10 cellular contexts compared by ENCODE assay signal in the genomic region with DNA sequence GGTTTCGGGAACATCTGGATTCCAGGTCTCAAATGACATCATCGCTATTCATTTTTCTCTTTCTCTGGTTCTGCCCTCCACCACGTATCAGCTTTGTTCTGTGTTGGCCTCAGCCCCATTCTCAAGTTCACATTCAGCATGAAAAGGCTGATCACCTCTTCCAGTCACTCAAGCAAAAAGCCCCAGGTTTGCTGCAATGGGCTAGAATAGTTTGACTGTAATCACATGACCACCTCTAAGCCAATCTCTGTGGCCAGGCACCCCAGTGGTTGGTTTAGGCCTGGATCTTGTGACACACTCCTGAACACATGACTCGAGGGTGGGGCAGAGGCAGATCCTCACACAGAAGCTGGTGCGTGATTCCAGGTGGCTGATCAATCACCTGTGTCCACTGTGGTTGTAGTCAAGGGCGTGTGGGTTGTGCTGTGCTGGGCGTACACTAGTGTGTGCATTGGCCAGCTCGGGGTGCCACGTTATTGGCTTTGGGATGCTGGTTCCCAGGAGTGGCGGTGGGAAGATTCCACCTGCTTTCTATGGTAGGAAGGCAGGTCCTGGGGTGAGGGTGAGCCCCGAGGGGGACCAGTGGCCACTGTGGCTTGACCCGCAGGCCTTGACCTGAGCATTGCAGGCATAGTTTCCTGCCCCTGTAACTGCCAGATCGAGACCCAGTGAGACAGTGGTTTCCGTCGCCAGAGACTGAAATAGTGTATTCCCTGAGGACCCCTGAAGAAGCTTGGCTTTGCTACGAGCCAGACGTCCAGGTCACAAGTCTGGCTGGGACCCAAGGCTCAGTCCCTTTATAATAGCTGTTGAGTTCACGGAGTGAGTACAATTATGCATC. TPM values are rescaled to one million over a fixed set of nuclear protein-coding genes. Genes with fewer than 3 reads are reported as not detected.
DNase-seq lines count a peak whose midpoint lies in the region; ATAC-seq and TF ChIP-seq lines count a peak whose summit lies in the region.
"Had no signal": no experiment of that assay in that cellular context is flagged by ENCODE, and none has a peak within 500 bp of the region (broad histone marks: within the 10 kb centered on the region; RNA-seq: fewer than 3 reads in every experiment).

No MANE protein-coding gene starts in this region.

- H3K9me3 ChIP-seq in ovary (no peaks in the 10 kb centered on the region), SK-N-SH (no peaks in the 10 kb centered on the region), esophagus squamous epithelium (no peaks in the 10 kb centered on the region)
- H3K9me3 ChIP-seq: SJSA1 had no signal

- no peak overlapping the region for H2AFZ ChIP-seq in SK-N-SH (ENCODE audit: low read depth)

- CTCF ChIA-PET in SK-N-SH (lab: Yijun Ruan, JAX), result interaction anchor here (1.2 kb wide), 2 partner anchors 12 to 78 kb away, joined by 3 to 4 read pairs; a partner anchor contains a TSS

- no peaks in the 10 kb centered on the region for H4K20me1 ChIP-seq in SK-N-SH (ENCODE audit: insufficient read depth)

- H3F3A ChIP-seq in SK-N-SH (replicated peaks; ENCODE audit: insufficient read depth), result no peaks in the 10 kb centered on the region

- no peak overlapping the region for H3K4me3 ChIP-seq in ovary
- H3K4me3 ChIP-seq in SK-N-SH (ENCODE audit: low read depth in 2 of 2, low read length in 1 of 2), result no peak overlapping the region
- H3K4me3 ChIP-seq in esophagus squamous epithelium, result no peak overlapping the region
- H3K4me3 ChIP-seq: SJSA1 had no signal

- H3K27me3 ChIP-seq in ovary, result no peaks in the 10 kb centered on the region
- H3K27me3 ChIP-seq in SK-N-SH (ENCODE audit: insufficient read depth), result no peaks in the 10 kb centered on the region
- H3K27me3 ChIP-seq in esophagus squamous epithelium, result no peaks in the 10 kb centered on the region
- H3K27me3 ChIP-seq: SJSA1 had no signal

- DNase-seq in DMS 273 (lab: John Stamatoyannopoulos, UW; ENCODE audit: unreplicated experiment), result peak; percentile 29
- no peak for DNase-seq in DMS 273 treated with DMSO at 0.1 percent for 48 hours (lab: John Stamatoyannopoulos, UW)
- DNase-seq in MV-4-11 (lab: John Stamatoyannopoulos, UW), result peak; percentile 19
- peak; percentile 83 for DNase-seq in myocyte (ENCODE audit: low read depth)
- no peak for DNase-seq in ovary
- DNase-seq in SK-N-SH, result no peak
- DNase-seq in esophagus squamous epithelium (lab: John Stamatoyannopoulos, UW), result no peak

- H3K79me2 ChIP-seq in SK-N-SH (ENCODE audit: insufficient read depth), result peaks cover 10% of the 10 kb centered on the region; the same call in 1 of the 2 replicates

- TF ChIP-seq EP300 in ovary (IDR thresholded peaks at IDR 0.05), result no peak
- no peak for TF ChIP-seq EP300 in SK-N-SH (IDR thresholded peaks at IDR 0.05; ENCODE audit: borderline replicate concordance in 1 of 2, low read depth in 1 of 2, low read length in 1 of 2)

- H3K36me3 ChIP-seq in ovary (no peaks in the 10 kb centered on the region), SK-N-SH (replicated peaks in 1 of 2; ENCODE audit: control insufficient read depth in 1 of 2, insufficient read depth in 2 of 2, low read length in 1 of 2) (no peaks in the 10 kb centered on the region), esophagus squamous epithelium (peaks cover 0 to 65% (median 0%) of the 10 kb centered on the region in 3 donors)

- ATAC-seq in GM21786 (IDR thresholded peaks at IDR 0.05; ENCODE audit: unreplicated experiment), result peak; percentile 85

- 73 to 82% (median 81%) methylated on average over 18 of the region's 18 CpGs for WGBS in ovary, 3 donors
- 98% methylated on average over 8 of the region's 18 CpGs for WGBS in SK-N-SH (ENCODE audit: low lambda C conversion rate)
- 79 to 90% methylated on average over 3 to 5 of the region's 18 CpGs for WGBS in esophagus squamous epithelium, 2 donors

- H3K9me2 ChIP-seq in SK-N-SH, result no peaks in the 10 kb centered on the region

- TF ChIP-seq POLR2A in ovary (IDR thresholded peaks at IDR 0.05) (no peak), esophagus squamous epithelium (IDR thresholded peaks at IDR 0.05) (no peak)

- no peak for TF ChIP-seq RAD21 in SK-N-SH (IDR thresholded peaks at IDR 0.05; ENCODE audit: low read length)

- H3K9ac ChIP-seq in SK-N-SH, result no peak overlapping the region

- no peak overlapping the region for H3K4me2 ChIP-seq in SK-N-SH

- no peak for TF ChIP-seq CTCF in ovary (IDR thresholded peaks at IDR 0.05)
- TF ChIP-seq CTCF in SK-N-SH (IDR thresholded peaks at IDR 0.05), result no peak
- no peak for TF ChIP-seq CTCF in esophagus squamous epithelium (IDR thresholded peaks at IDR 0.05)

- POLR2A ChIA-PET in SK-N-SH (lab: Yijun Ruan, JAX), result no interaction called here

- H3K4me1 ChIP-seq in ovary (ENCODE audit: insufficient read depth), result peaks cover 8% of the 10 kb centered on the region
- H3K4me1 ChIP-seq in SK-N-SH (ENCODE audit: control insufficient read depth in 1 of 2, insufficient read depth in 2 of 2, low read depth in 1 of 2, low read length in 1 of 2), result peaks cover 0 to 2% of the 10 kb centered on the region in 2 experiments; a peak in 1 of 4 replicates
- peaks cover 4 to 61% (median 4%) of the 10 kb centered on the region in 3 donors for H3K4me1 ChIP-seq in esophagus squamous epithelium

- no peak overlapping the region for H3K27ac ChIP-seq in ovary
- no peak overlapping the region for H3K27ac ChIP-seq in SK-N-SH (ENCODE audit: low read depth in 2 of 2, low read length in 1 of 2)
- peak overlapping the region in 1 of 4 donors; percentile 68 for H3K27ac ChIP-seq in esophagus squamous epithelium
- H3K27ac ChIP-seq: 22Rv1, SJSA1 had no signal

- intact Hi-C loops in ovary (cut with DNase I) (no loop called here), esophagus squamous epithelium (cut with DNase I) (no loop called here)

TF ChIP-seq in SK-N-SH, 30 proteins besides CTCF, POLR2A, EP300 and RAD21:
- TF ChIP-seq, protein P1, sequence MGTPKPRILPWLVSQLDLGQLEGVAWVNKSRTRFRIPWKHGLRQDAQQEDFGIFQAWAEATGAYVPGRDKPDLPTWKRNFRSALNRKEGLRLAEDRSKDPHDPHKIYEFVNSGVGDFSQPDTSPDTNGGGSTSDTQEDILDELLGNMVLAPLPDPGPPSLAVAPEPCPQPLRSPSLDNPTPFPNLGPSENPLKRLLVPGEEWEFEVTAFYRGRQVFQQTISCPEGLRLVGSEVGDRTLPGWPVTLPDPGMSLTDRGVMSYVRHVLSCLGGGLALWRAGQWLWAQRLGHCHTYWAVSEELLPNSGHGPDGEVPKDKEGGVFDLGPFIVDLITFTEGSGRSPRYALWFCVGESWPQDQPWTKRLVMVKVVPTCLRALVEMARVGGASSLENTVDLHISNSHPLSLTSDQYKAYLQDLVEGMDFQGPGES (IDR thresholded peaks at IDR 0.05; ENCODE audit: low read depth, low read length), result no peak
- TF ChIP-seq CHD2 (IDR thresholded peaks at IDR 0.05; ENCODE audit: low read length, partially characterized antibody), result no peak
- TF ChIP-seq, protein P2, sequence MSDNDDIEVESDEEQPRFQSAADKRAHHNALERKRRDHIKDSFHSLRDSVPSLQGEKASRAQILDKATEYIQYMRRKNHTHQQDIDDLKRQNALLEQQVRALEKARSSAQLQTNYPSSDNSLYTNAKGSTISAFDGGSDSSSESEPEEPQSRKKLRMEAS (IDR thresholded peaks at IDR 0.05; ENCODE audit: low read depth), result no peak
- TF ChIP-seq NRF1 (IDR thresholded peaks at IDR 0.05; ENCODE audit: low read depth, low read length), result no peak
- TF ChIP-seq SMC3 (IDR thresholded peaks at IDR 0.05; ENCODE audit: low read depth, low read length), result no peak
- TF ChIP-seq JUND (IDR thresholded peaks at IDR 0.05), result no peak
- no peak for TF ChIP-seq MEF2A (IDR thresholded peaks at IDR 0.05; ENCODE audit: borderline replicate concordance, low read depth)
- no peak for TF ChIP-seq SIN3A (IDR thresholded peaks at IDR 0.05; ENCODE audit: borderline replicate concordance, low read depth, low read length)
- no peak for TF ChIP-seq NFIC (IDR thresholded peaks at IDR 0.05; ENCODE audit: borderline replicate concordance)
- no peak for TF ChIP-seq TCF12 (IDR thresholded peaks at IDR 0.05)
- no peak for TF ChIP-seq RCOR1 (IDR thresholded peaks at IDR 0.05; ENCODE audit: low read length)
- TF ChIP-seq FOSL2 (IDR thresholded peaks at IDR 0.05; ENCODE audit: borderline replicate concordance, low read depth), result no peak
- no peak for TF ChIP-seq TEAD4 (IDR thresholded peaks at IDR 0.05; ENCODE audit: borderline replicate concordance, insufficient read depth)
- TF ChIP-seq GATA2 (CRISPR knock-in tag; IDR thresholded peaks at IDR 0.05), result no peak
- no peak for TF ChIP-seq FOXJ3 (CRISPR knock-in tag; IDR thresholded peaks at IDR 0.05)

RNA-seq across cellular contexts. Expression of a gene that starts 12.0 kb away (rescaled TPM):
- 19.8 and 22.2 TPM in 2 replicates for total RNA-seq in myocyte
- polyA plus RNA-seq in myocyte (2012), result 10.4 TPM
- total RNA-seq in ovary, result 10 to 100 TPM in 6 of 7 donors, 1 to 10 TPM in 1; 8.1 to 37.6 (median 28.0) TPM
- 10 to 100 TPM in 1 of 2 donors, 1 to 10 TPM in 1; 8.4 to 18.8 TPM for polyA plus RNA-seq in ovary
- 8.0 and 10.4 TPM in 2 replicates for polyA plus RNA-seq in SK-N-SH (2012; rRNA removed)
- 3.8 and 5.6 TPM in 2 replicates for polyA plus RNA-seq in SK-N-SH (2012; cell fraction: cytosol; rRNA removed)
- polyA plus RNA-seq in SK-N-SH (2012; cell fraction: nucleus; rRNA removed), result 35.2 and 38.2 TPM in 2 replicates
- 10 to 100 TPM; 10.6 to 26.9 (median 16.2) TPM for total RNA-seq in esophagus squamous epithelium

RNA-seq across cellular contexts. Expression of a gene that starts 55.8 kb away (rescaled TPM):
- total RNA-seq in myocyte (not detected in 2 replicates), ovary (1 to 10 TPM in 1 of 7 donors, under 1 TPM in 4, not detected in 2; 0.15 to 1.1 (median 0.25) TPM), esophagus squamous epithelium (not detected)
- polyA plus RNA-seq in myocyte (2012), result 0.04 TPM
- polyA plus RNA-seq in ovary (under 1 TPM in 1 of 2 donors, not detected in 1; 0.05 TPM), SK-N-SH (2012; rRNA removed) (not detected in 2 replicates)
- polyA plus RNA-seq in SK-N-SH (2012; cell fraction: cytosol; rRNA removed), result not detected in 2 replicates
- polyA plus RNA-seq in SK-N-SH (2012; cell fraction: nucleus; rRNA removed), result not detected in 2 replicates
- total RNA-seq: SJSA1 had no signal

Comparison
In these comparisons a context has a peak if more than half of its experiments do, and no peak if none do; other contexts are left out.
1. DNase-seq: peak in DMS 273 (single experiment), MV-4-11 (single experiment) and myocyte (single experiment); none in DMS 273 treated with DMSO at 0.1 percent for 48 hours (single experiment), ovary (0 of 5), SK-N-SH (single experiment) and esophagus squamous epithelium (single experiment).